8 cellular contexts compared by ENCODE assay signal in genomic region chr20:5608448-5609161, GRCh38. TPM values are rescaled to one million over a fixed set of nuclear protein-coding genes. Genes with fewer than 3 reads are reported as not detected.
DNase-seq lines count a peak whose midpoint lies in the region; ATAC-seq and TF ChIP-seq lines count a peak whose summit lies in the region.

No MANE protein-coding gene starts in this region.

- no peak for ATAC-seq in central memory CD8-positive, alpha-beta T cell (replicated peaks; ENCODE audit: extremely low read depth, poor library complexity, severe bottlenecking)
- ATAC-seq in GM18519 (IDR thresholded peaks at IDR 0.05; ENCODE audit: low FRiP score, unreplicated experiment) (no peak), GM18868 (IDR thresholded peaks at IDR 0.05; ENCODE audit: unreplicated experiment) (no peak)

- H3K27me3 Mint-ChIP-seq in central memory CD8-positive, alpha-beta T cell = no peaks in the 10 kb centered on the region
- no peaks in the 10 kb centered on the region for H3K27me3 Mint-ChIP-seq in neural crest cell (ENCODE audit: low read depth)

- H3K27ac Mint-ChIP-seq in central memory CD8-positive, alpha-beta T cell (ENCODE audit: low read depth) = peak overlapping the region; percentile 97
- no peak overlapping the region for H3K27ac Mint-ChIP-seq in neural crest cell (ENCODE audit: unreplicated experiment)

- H3K9me3 Mint-ChIP-seq in central memory CD8-positive, alpha-beta T cell = no peaks in the 10 kb centered on the region
- H3K9me3 Mint-ChIP-seq in neural crest cell = no peaks in the 10 kb centered on the region

- peak overlapping the region; percentile 90 for H3K4me3 Mint-ChIP-seq in central memory CD8-positive, alpha-beta T cell
- H3K4me3 Mint-ChIP-seq in neural crest cell = peak overlapping the region; percentile 95

- TF ChIP-seq CTCF in neural crest cell (conservative IDR thresholded peaks at IDR 0.05) = no peak

- H3K4me1 Mint-ChIP-seq in central memory CD8-positive, alpha-beta T cell = peaks cover 56% of the 10 kb centered on the region
- peaks cover 38% of the 10 kb centered on the region for H3K4me1 Mint-ChIP-seq in neural crest cell

- DNase-seq in GF-D8 (lab: John Stamatoyannopoulos, UW) (peak; percentile 36), NCI-H69 (lab: John Stamatoyannopoulos, UW) (peak; percentile 47), neural crest cell (ENCODE audit: low read depth, low spot score) (no peak), NCI-H1105 (lab: John Stamatoyannopoulos, UW) (no peak), anterior cingulate cortex (lab: John Stamatoyannopoulos, UW) (no peak)
- DNase-seq in central memory CD8-positive, alpha-beta T cell (ENCODE audit: low spot score in 2 of 2) = no peak

- H3K36me3 Mint-ChIP-seq in central memory CD8-positive, alpha-beta T cell (ENCODE audit: insufficient read depth) = peaks cover 53% of the 10 kb centered on the region
- no peaks in the 10 kb centered on the region for H3K36me3 Mint-ChIP-seq in neural crest cell (ENCODE audit: low read depth)

RNA-seq across cellular contexts. Expression of gene GPCPD1, which starts 2.2 kb away (rescaled TPM):
- total RNA-seq in neural crest cell = 22.2 and 25.4 TPM in 2 replicates

Comparison
In these comparisons a context has a peak if more than half of its experiments do, and no peak if none do; other contexts are left out.
1. DNase-seq: peak in GF-D8 (single experiment) and NCI-H69 (single experiment); none in central memory CD8-positive, alpha-beta T cell (0 of 2), neural crest cell (single experiment), NCI-H1105 (single experiment) and anterior cingulate cortex (0 of 58).